16 cellular contexts compared by ENCODE assay signal in genomic region chr3:106678657-106679390, GRCh38.
"Had no signal": no experiment of that assay in that cellular context is flagged by ENCODE, and none has a peak within 500 bp of the region (broad histone marks: within the 10 kb centered on the region; RNA-seq: fewer than 3 reads in every experiment).

No MANE protein-coding gene starts in this region.

- H3K4me1 ChIP-seq: left ventricle myocardium inferior, psoas muscle, right atrium auricular region, tibial nerve had no signal

- H3K36me3 ChIP-seq: left ventricle myocardium inferior, ovary, right atrium auricular region, tibial nerve had no signal

- H3K27ac ChIP-seq: epithelial cell of prostate, hepatocyte, left ventricle myocardium inferior, ovary, psoas muscle, right atrium auricular region, tibial nerve had no signal

- H3K27me3 ChIP-seq: hepatocyte, ovary, right atrium auricular region, tibial nerve had no signal

- H3K4me2 ChIP-seq: hepatocyte had no signal

- H3K4me3 ChIP-seq: hepatocyte, left ventricle myocardium inferior, ovary, psoas muscle, right atrium auricular region, tibial nerve had no signal

- H2AFZ ChIP-seq: hepatocyte had no signal

- DNase-seq: activated CD4-positive, alpha-beta T cell treated with anti-CD3 and anti-CD28 coated beads for 1 hour; activated CD4-positive, alpha-beta T cell treated with anti-CD3 and anti-CD28 coated beads, Interleukin-2, amount 50 U/mL, for 1 hour; activated CD8-positive, alpha-beta T cell treated with anti-CD3 and anti-CD28 coated beads, Interleukin-2, amount 10 ng/mL, durations not matched to agents 7 days and 5 days; activated T-cell treated with anti-CD3 and anti-CD28 coated beads, Interleukin-2, amount 50 U/mL, for 1 hour; aorta; glutamatergic neuron; left ventricle myocardium inferior; naive thymus-derived CD4-positive, alpha-beta T cell; ovary; psoas muscle; stimulated activated CD4-positive, alpha-beta T cell treated with anti-CD3 and anti-CD28 coated beads, Interleukin-12 subunit alpha, Interleukin-12 subunit beta, amount 100 ng/mL, for 4 hours; stimulated activated CD4-positive, alpha-beta T cell treated with anti-CD3 and anti-CD28 coated beads, Interleukin-4, amount 100 ng/mL, for 4 hours had no signal

- H3K79me2 ChIP-seq: hepatocyte had no signal

- H3K9me3 ChIP-seq: left ventricle myocardium inferior, ovary, psoas muscle, right atrium auricular region, tibial nerve had no signal
